Comparison of ENCODE assay signal across 12 cellular contexts in genomic region chr2:18855027-18855426, GRCh38.
DNase-seq lines count a peak whose midpoint lies in the region; ATAC-seq and TF ChIP-seq lines count a peak whose summit lies in the region.
"Had no signal": no experiment of that assay in that cellular context is flagged by ENCODE, and none has a peak within 500 bp of the region (broad histone marks: within the 10 kb centered on the region; RNA-seq: fewer than 3 reads in every experiment).

No MANE protein-coding gene starts in this region.

- ATAC-seq in GM18907 (IDR thresholded peaks at IDR 0.05; ENCODE audit: unreplicated experiment) = peak; percentile 36
- no peak for ATAC-seq in omental fat pad (ENCODE audit: low FRiP score)

- CTCF ChIA-PET in A673 (lab: Charles Lee) (no interaction called here), GM10248 (lab: Yijun Ruan, JAX) (interaction anchor here (1.1 to 3.3 kb wide), 4 partner anchors 10 to 31 kb away, joined by 3 to 12 read pairs (median 4); no protein-coding TSS in a partner anchor)

- peaks cover 4% of the 10 kb centered on the region for H3K27me3 ChIP-seq in A673 (replicated peaks; ENCODE audit: insufficient read depth, low read depth, low read length, poor library complexity)
- no peaks in the 10 kb centered on the region for H3K27me3 ChIP-seq in Karpas-422 (ENCODE audit: low read length)

- no peak overlapping the region for H3K9ac ChIP-seq in Karpas-422 (ENCODE audit: low read length)

- in situ Hi-C loops in GM13977 (cut with MboI; ENCODE audit: low pct_unique_long_range_greater_than_20kb, low sequenced_read_pairs, unreplicated experiment) = no loop called here

- DNase-seq in A673 (ENCODE audit: low spot score) (no peak), NB4 (ENCODE audit: low read depth) (no peak), fibroblast of gingiva (ENCODE audit: low read depth) (peak; percentile 6), GM13977 (ENCODE audit: low spot score) (no peak), GM10248 (ENCODE audit: extremely low spot score) (no peak), Karpas-422 (no peak), omental fat pad (ENCODE audit: low spot score) (no peak)
- DNase-seq: activated CD4-positive, alpha-beta T cell treated with anti-CD3 and anti-CD28 coated beads, Interleukin-2, amount 50 U/mL, for 1 hour; midbrain; NCI-H2081 had no signal

- H3K4me2 ChIP-seq in Karpas-422 (ENCODE audit: low read depth, low read length, poor library complexity, severe bottlenecking) = no peak overlapping the region

- H4K20me1 ChIP-seq in Karpas-422 (ENCODE audit: insufficient read depth, low read depth, low read length) = no peaks in the 10 kb centered on the region

- POLR2A ChIA-PET in A673 (lab: Charles Lee; ENCODE audit: low non-redundant PET) = no interaction called here
- POLR2A ChIA-PET in GM10248 (lab: Yijun Ruan, JAX) = no interaction called here

- no peaks in the 10 kb centered on the region for H3K4me1 ChIP-seq in A673 (ENCODE audit: insufficient read depth, low read length, poor library complexity, severe bottlenecking)
- H3K4me1 ChIP-seq in Karpas-422 (ENCODE audit: low read length) = no peaks in the 10 kb centered on the region

- H3K79me2 ChIP-seq in Karpas-422 (ENCODE audit: low read length) = no peaks in the 10 kb centered on the region

- BruUV-seq in A673 (replicated peaks; lab: Mats Ljungman, UMichigan) = no TSS peak

- H3K4me3 ChIP-seq in A673 (ENCODE audit: low read depth, low read length, poor library complexity, severe bottlenecking) (no peak overlapping the region), NB4 (ENCODE audit: low read depth, low read length) (no peak overlapping the region), Karpas-422 (ENCODE audit: low read length) (no peak overlapping the region)

- no peaks in the 10 kb centered on the region for H3K9me3 ChIP-seq in A673 (ENCODE audit: low read depth, low read length, poor library complexity, severe bottlenecking)
- no peaks in the 10 kb centered on the region for H3K9me3 ChIP-seq in Karpas-422 (ENCODE audit: low read length)
- H3K9me3 ChIP-seq: Caco-2 had no signal

- TF ChIP-seq POLR2A in NB4 (IDR thresholded peaks at IDR 0.05; ENCODE audit: extremely low read depth, insufficient read length) = no peak

- intact Hi-C loops in A673 (cut with micrococcal nuclease; ENCODE audit: unreplicated experiment) = loop anchor here (10.0 kb wide), 1 partner anchor 330 kb away; no protein-coding TSS in a partner anchor

- TF ChIP-seq CTCF in A673 (conservative IDR thresholded peaks at IDR 0.05; ENCODE audit: low read depth, low read length) (peak; percentile 52), NB4 (IDR thresholded peaks at IDR 0.05; ENCODE audit: low read depth, low read length) (peak; percentile 39), GM13977 (IDR thresholded peaks at IDR 0.05; ENCODE audit: extremely low read depth, insufficient read depth, missing control alignments) (no peak), GM10248 (IDR thresholded peaks at IDR 0.05; ENCODE audit: control extremely low read depth, extremely low read depth, low read depth, missing control alignments) (no peak), omental fat pad (IDR thresholded peaks at IDR 0.05) (no peak)

- no peak overlapping the region for H2AFZ ChIP-seq in Karpas-422 (ENCODE audit: low read length)

- no peaks in the 10 kb centered on the region for H3K9me2 ChIP-seq in Karpas-422 (replicated peaks; ENCODE audit: insufficient read depth, low read length)

- H3K27ac ChIP-seq in A673 (ENCODE audit: low read depth, low read length, poor library complexity, severe bottlenecking) (no peak overlapping the region), Karpas-422 (ENCODE audit: low read length) (no peak overlapping the region)

- H3K36me3 ChIP-seq in A673 (ENCODE audit: insufficient read depth, low read length, poor library complexity, severe bottlenecking) (no peaks in the 10 kb centered on the region), Karpas-422 (ENCODE audit: insufficient read depth, low read length) (no peaks in the 10 kb centered on the region)

Comparison
In these comparisons a context has a peak if more than half of its experiments do, and no peak if none do; other contexts are left out.
1. CTCF ChIP-seq: peak in A673 (single experiment) and NB4 (single experiment); none in GM13977 (single experiment), GM10248 (single experiment) and omental fat pad (0 of 3).